ENCODE assay signal across 8 cellular contexts in genomic region chr7:155533120-155533826, GRCh38. TPM values are rescaled to one million over a fixed set of nuclear protein-coding genes. Genes with fewer than 3 reads are reported as not detected.
DNase-seq lines count a peak whose midpoint lies in the region; ATAC-seq and TF ChIP-seq lines count a peak whose summit lies in the region.

No MANE protein-coding gene starts in this region.

- H3K4me3 ChIP-seq in BLaER1 = peak overlapping the region; percentile 59
- no peak overlapping the region for H3K4me3 ChIP-seq in mammary epithelial cell (replicated peaks in 1 of 3; ENCODE audit: insufficient read depth in 1 of 3, low read depth in 2 of 3, low read length in 3 of 3)

- peaks cover 14% of the 10 kb centered on the region for H3K4me1 ChIP-seq in BLaER1
- H3K4me1 ChIP-seq in mammary epithelial cell (ENCODE audit: insufficient read depth, low read length) = peaks cover 3% of the 10 kb centered on the region

- no TSS peak for BruUV-seq in mammary epithelial cell (replicated peaks; lab: Mats Ljungman, UMichigan)

- TF ChIP-seq CTCF in mammary epithelial cell (conservative IDR thresholded peaks at IDR 0.05 in 1 of 2, IDR thresholded peaks at IDR 0.05 in 1 of 2; ENCODE audit: extremely low read depth in 1 of 2, insufficient read depth in 1 of 2, low read depth in 1 of 2, low read length in 2 of 2) = no peak

- intact Hi-C loops in mammary epithelial cell (cut with micrococcal nuclease) = loop anchor here (10.0 kb wide), 1 partner anchor 148 kb away; no protein-coding TSS in a partner anchor

- WGBS in mammary epithelial cell (ENCODE audit: low coverage, missing lambda C conversion rate) = 11% methylated on average over 23 of the region's 60 CpGs

- no peaks in the 10 kb centered on the region for H3K9me3 ChIP-seq in BLaER1
- no peaks in the 10 kb centered on the region for H3K9me3 ChIP-seq in mammary epithelial cell (replicated peaks; ENCODE audit: insufficient read depth, low read length)

- H3K27me3 ChIP-seq in BLaER1 (peaks cover 85% of the 10 kb centered on the region), mammary epithelial cell (ENCODE audit: insufficient read depth, low read length) (peaks cover 39% of the 10 kb centered on the region)

- DNase-seq in mammary epithelial cell (no peak), myocyte (ENCODE audit: low read depth) (peak; percentile 30), NCI-H2029 treated with DMSO at 0.1 percent for 48 hours (lab: John Stamatoyannopoulos, UW) (no peak), CD1c-positive myeloid dendritic cell (ENCODE audit: extremely low spot score) (no peak)

- H3K4me2 ChIP-seq in BLaER1 = peak overlapping the region; percentile 95
- peak overlapping the region; percentile 37 for H3K4me2 ChIP-seq in mammary epithelial cell (ENCODE audit: insufficient read depth, low read depth, low read length)

- no peak overlapping the region for H3K27ac ChIP-seq in BLaER1
- H3K27ac ChIP-seq in mammary epithelial cell (ENCODE audit: insufficient read depth, low read depth, low read length) = no peak overlapping the region

- peaks cover 69% of the 10 kb centered on the region for H4K20me1 ChIP-seq in BLaER1
- H4K20me1 ChIP-seq in mammary epithelial cell (ENCODE audit: insufficient read depth, low read length) = no peaks in the 10 kb centered on the region

- ATAC-seq in HG03103 (IDR thresholded peaks at IDR 0.05; ENCODE audit: low read depth, unreplicated experiment) (peak; percentile 13), HG02973 (IDR thresholded peaks at IDR 0.05; ENCODE audit: unreplicated experiment) (no peak), HG02870 (IDR thresholded peaks at IDR 0.05; ENCODE audit: unreplicated experiment) (no peak)

- dilution Hi-C loops in mammary epithelial cell (cut with HindIII; ENCODE audit: low sequenced_read_pairs) = no loop called here

- no peaks in the 10 kb centered on the region for H3K79me2 ChIP-seq in mammary epithelial cell (ENCODE audit: insufficient read depth, low read length)

- H3K36me3 ChIP-seq in BLaER1 (no peaks in the 10 kb centered on the region), mammary epithelial cell (ENCODE audit: insufficient read depth, low read length) (no peaks in the 10 kb centered on the region)

- H2AFZ ChIP-seq in mammary epithelial cell (ENCODE audit: low read depth, low read length) = peak overlapping the region; percentile 37

- CTCF ChIA-PET in mammary epithelial cell (lab: Charles Lee; ENCODE audit: low non-redundant PET) = no interaction called here

- H3K9ac ChIP-seq in BLaER1 (no peak overlapping the region), mammary epithelial cell (ENCODE audit: insufficient read depth, low read length) (no peak overlapping the region)

- in situ Hi-C loops in mammary epithelial cell (cut with MboI; ENCODE audit: low sequenced_read_pairs in 2 of 2) = no loop called here

RNA-seq across cellular contexts. Expression of gene CNPY1, which starts 13.1 kb away (rescaled TPM):
- total RNA-seq in mammary epithelial cell (not detected), myocyte (0.68 and 2.2 TPM in 2 replicates)
- polyA plus RNA-seq in mammary epithelial cell = not detected
- not detected for polyA minus RNA-seq in mammary epithelial cell
- not detected for polyA plus RNA-seq in myocyte (2012)
